Comparison of ENCODE assay signal across 8 cellular contexts in genomic region chr2:231052494-231053451, GRCh38.
DNase-seq lines count a peak whose midpoint lies in the region; ATAC-seq and TF ChIP-seq lines count a peak whose summit lies in the region.

No MANE protein-coding gene starts in this region.

- ATAC-seq in GM18502 (IDR thresholded peaks at IDR 0.05; ENCODE audit: poor library complexity, unreplicated experiment) (peak; percentile 65), HG03045 (IDR thresholded peaks at IDR 0.05; ENCODE audit: unreplicated experiment) (peak; percentile 56)

- peak; percentile 63 for DNase-seq in NCI-H2171 treated with DMSO at 0.1 percent for 48 hours (lab: John Stamatoyannopoulos, UW)
- peak; percentile 68 for DNase-seq in activated CD4-positive, CD25-positive, alpha-beta regulatory T cell treated with anti-CD3 and anti-CD28 coated beads, Interleukin-2, amount 50 U/mL, for 16 hours (ENCODE audit: low read depth, low spot score)
- peak; percentile 88 for DNase-seq in cerebellar cortex (ENCODE audit: low spot score)
- DNase-seq in kidney glomerular epithelial cell (lab: John Stamatoyannopoulos, UW), result peak; percentile 59
- peak; percentile 44 to 67 for DNase-seq in stimulated activated CD4-positive, alpha-beta T cell treated with anti-CD3 and anti-CD28 coated beads, Interleukin-1b, Interleukin-23, amount 100 ng/mL, for 1 hour (ENCODE audit: low read depth in 2 of 2)

- peak overlapping the region; percentile 99 for H3K27ac ChIP-seq in 22Rv1

- peak; percentile 98 for TF ChIP-seq CTCF in 22Rv1 (IDR thresholded peaks at IDR 0.05)

Comparison
In these comparisons a context has a peak if more than half of its experiments do, and no peak if none do; other contexts are left out.
1. Peak in every context shown above with its lines: DNase-seq, ATAC-seq and H3K27ac ChIP-seq.